Comparison of ENCODE assay signal across 8 cellular contexts in the genomic region with DNA sequence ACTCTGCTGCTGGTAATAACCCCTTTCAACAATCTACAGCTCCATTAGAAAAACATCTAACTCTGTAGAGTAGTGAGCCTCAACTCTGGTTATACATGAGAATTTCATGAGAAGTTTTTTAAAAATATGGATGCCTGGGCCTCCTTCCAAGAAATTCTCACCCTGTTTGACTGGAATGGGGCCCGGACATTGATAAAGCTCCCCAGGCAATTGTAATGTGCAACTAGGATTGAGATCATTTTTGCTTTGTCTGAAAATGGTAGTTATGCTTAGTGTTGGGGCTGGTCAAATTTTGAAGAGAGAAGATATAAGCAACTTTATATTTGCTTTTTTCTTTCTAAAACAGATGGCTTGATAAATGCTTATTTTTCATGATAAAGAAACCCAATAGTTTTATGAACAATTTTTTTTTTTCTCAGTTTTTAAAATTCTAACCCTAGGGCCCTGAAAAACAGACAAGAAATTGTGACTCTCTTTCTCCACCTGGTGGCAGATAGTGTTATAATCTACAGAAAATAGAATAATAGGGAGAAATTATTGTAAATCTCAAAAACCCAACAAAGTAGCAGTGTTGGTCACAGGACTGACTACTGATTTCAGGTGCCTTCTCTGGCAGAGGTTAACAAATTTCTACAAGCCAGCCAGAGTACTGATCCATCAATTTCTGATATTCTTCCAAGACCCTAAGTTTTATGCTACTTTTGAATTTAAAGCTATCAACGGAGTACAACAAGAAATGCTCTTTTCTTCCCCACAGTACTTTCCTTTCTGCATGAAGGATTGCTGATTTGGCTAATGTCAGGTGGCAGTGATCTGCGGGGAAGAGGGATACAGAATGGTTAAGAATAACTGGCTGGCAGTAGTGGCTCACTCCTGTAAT.
DNase-seq lines count a peak whose midpoint lies in the region; ATAC-seq and TF ChIP-seq lines count a peak whose summit lies in the region.

No MANE protein-coding gene starts in this region.

- H3K36me3 ChIP-seq in brain microvascular endothelial cell (replicated peaks) (no peaks in the 10 kb centered on the region), lung (ENCODE audit: control insufficient read depth in 2 of 2, insufficient read depth in 2 of 2, low read length in 2 of 2) (no peaks in the 10 kb centered on the region)

- ATAC-seq in lung (ENCODE audit: insufficient read depth, low FRiP score) (no peak), HG03159 (IDR thresholded peaks at IDR 0.05; ENCODE audit: unreplicated experiment) (no peak)

- TF ChIP-seq CTCF in brain microvascular endothelial cell (IDR thresholded peaks at IDR 0.05; ENCODE audit: low read depth, low read length, missing control alignments) = peak; percentile 40
- peak; percentile 7 for TF ChIP-seq CTCF in lung (IDR thresholded peaks at IDR 0.05; ENCODE audit: control extremely low read depth, extremely low read depth)

- H3K9me3 ChIP-seq in lung (ENCODE audit: control insufficient read depth in 2 of 2, insufficient read depth in 1 of 2, low read length in 1 of 2) = no peaks in the 10 kb centered on the region

- whole genome bisulfite sequencing in lung, 2 donors = 60 to 62% methylated on average over 3 of the region's 3 CpGs

- H3K4me3 ChIP-seq in brain microvascular endothelial cell (ENCODE audit: low read depth, low read length) (no peak overlapping the region), lung (no peak overlapping the region)

- in situ Hi-C loops in brain microvascular endothelial cell (cut with HindIII; ENCODE audit: low pct_ligation_motif_present, low sequenced_read_pairs) = no loop called here

- no peaks in the 10 kb centered on the region for H3K4me1 ChIP-seq in lung (ENCODE audit: control insufficient read depth in 2 of 2, insufficient read depth in 2 of 2, low read length in 2 of 2)

- H3K27ac ChIP-seq in brain microvascular endothelial cell = peak overlapping the region; percentile 63
- H3K27ac ChIP-seq in lung (ENCODE audit: low read depth in 1 of 2, low read length in 1 of 2) = no peak overlapping the region

- DNase-seq in DMS114 treated with DMSO at 0.1 percent for 48 hours (lab: John Stamatoyannopoulos, UW; ENCODE audit: unreplicated experiment) (peak; percentile 5), HT1080 (ENCODE audit: low read depth) (peak; percentile 44), brain microvascular endothelial cell (peak; percentile 50), lung (ENCODE audit: low spot score) (no peak), NK-92 (lab: John Stamatoyannopoulos, UW; ENCODE audit: unreplicated experiment) (no peak), putamen (ENCODE audit: low spot score) (no peak)
- DNase-seq in activated T-cell treated with anti-CD3 and anti-CD28 coated beads, Interleukin-2, amount 50 U/mL, for 48 hours = no peak

- H3K27me3 ChIP-seq in brain microvascular endothelial cell (replicated peaks) (no peaks in the 10 kb centered on the region), lung (ENCODE audit: control insufficient read depth, insufficient read depth) (no peaks in the 10 kb centered on the region)

Comparison
In these comparisons a context has a peak if more than half of its experiments do, and no peak if none do; other contexts are left out.
1. DNase-seq: peak in DMS114 treated with DMSO at 0.1 percent for 48 hours (single experiment), HT1080 (single experiment) and brain microvascular endothelial cell (single experiment); none in lung (single experiment), activated T-cell treated with anti-CD3 and anti-CD28 coated beads, Interleukin-2, amount 50 U/mL, for 48 hours (0 of 2), NK-92 (single experiment) and putamen (single experiment).